ENCODE assay signal across 1 cellular context in genomic region chr15:45225506-45226273, GRCh38.
TF ChIP-seq lines count a peak whose summit lies in the region.

No MANE protein-coding gene starts in this region.

TF ChIP-seq in HepG2, 621 proteins besides CTCF, POLR2A, EP300 and RAD21 (continued from another document):
- TF ChIP-seq ZNF142 (CRISPR knock-in tag; IDR thresholded peaks at IDR 0.05) (no peak), ZNF549 (CRISPR knock-in tag; IDR thresholded peaks at IDR 0.05) (no peak), ZNF362 (CRISPR knock-in tag; IDR thresholded peaks at IDR 0.05; ENCODE audit: borderline replicate concordance) (no peak), PRDM10 (CRISPR knock-in tag; IDR thresholded peaks at IDR 0.05; ENCODE audit: low read depth) (no peak)
